ENCODE assay signal across 1 cellular context in genomic region chr10:73810735-73811465, GRCh38.
A peak's percentile ranks its signal among the peaks of the same experiment; 100 is the strongest.
TF ChIP-seq lines count a peak whose summit lies in the region.

No MANE protein-coding gene starts in this region.

TF ChIP-seq in HEK293, 187 proteins besides CTCF, POLR2A, EP300 and RAD21 (continued from another document and continues in another):
- TF ChIP-seq ZNF580 (tag by site-specific recombination; IDR thresholded peaks at IDR 0.05) (no peak), ZBTB8A (tag by site-specific recombination; IDR thresholded peaks at IDR 0.05) (0 out of 2 replicates have a peak, but pooled peaks have one; percentile 4), ZNF202 (tag by site-specific recombination; IDR thresholded peaks at IDR 0.05; ENCODE audit: borderline replicate concordance) (no peak), ZNF623 (tag by site-specific recombination; IDR thresholded peaks at IDR 0.05) (no peak), ZBTB20 (tag by site-specific recombination; IDR thresholded peaks at IDR 0.05) (peak; percentile 94), ZNF530 (tag by site-specific recombination; IDR thresholded peaks at IDR 0.05; ENCODE audit: low read depth) (no peak), ZNF449 (tag by site-specific recombination; IDR thresholded peaks at IDR 0.05) (no peak), ZNF768 (tag by site-specific recombination; IDR thresholded peaks at IDR 0.05) (peak; percentile 96; the same call in 1 of the 2 replicates), SP2 (tag by site-specific recombination; IDR thresholded peaks at IDR 0.05) (peak; percentile 67), ZNF658 (tag by site-specific recombination; IDR thresholded peaks at IDR 0.05) (no peak), ZNF16 (tag by site-specific recombination; IDR thresholded peaks at IDR 0.05; ENCODE audit: low read depth) (no peak), ZBTB10 (tag by site-specific recombination; IDR thresholded peaks at IDR 0.05) (peak; percentile 58), ZNF350 (tag by site-specific recombination; IDR thresholded peaks at IDR 0.05) (no peak), GFI1B (tag by site-specific recombination; IDR thresholded peaks at IDR 0.05) (no peak), ZNF785 (tag by site-specific recombination; IDR thresholded peaks at IDR 0.05) (no peak), ZNF48 (tag by site-specific recombination; IDR thresholded peaks at IDR 0.05) (no peak), ZNF362 (tag by site-specific recombination; IDR thresholded peaks at IDR 0.05) (no peak), ZNF837 (tag by site-specific recombination; IDR thresholded peaks at IDR 0.05) (no peak), ZBTB17 (tag by site-specific recombination; IDR thresholded peaks at IDR 0.05) (no peak), ZNF664 (tag by site-specific recombination; IDR thresholded peaks at IDR 0.05) (no peak), ZNF174 (tag by site-specific recombination; IDR thresholded peaks at IDR 0.05) (no peak), ZBTB26 (tag by site-specific recombination; optimal IDR thresholded peaks at IDR 0.05) (no peak), ZNF335 (tag by site-specific recombination; conservative IDR thresholded peaks at IDR 0.05) (peak; percentile 87), GLIS1 (tag by site-specific recombination; IDR thresholded peaks at IDR 0.05) (peak; percentile 75), PRDM4 (tag by site-specific recombination; IDR thresholded peaks at IDR 0.05) (no peak), TCF7L2 (IDR thresholded peaks at IDR 0.05; ENCODE audit: borderline replicate concordance, low read depth, low read length) (no peak), ZNF19 (tag by site-specific recombination; IDR thresholded peaks at IDR 0.05; ENCODE audit: low read depth) (no peak), ZNF777 (tag by site-specific recombination; IDR thresholded peaks at IDR 0.05; ENCODE audit: borderline replicate concordance) (no peak), HOXC10 (CRISPR knock-in tag; IDR thresholded peaks at IDR 0.05) (no peak), ZNF280C (tag by site-specific recombination; IDR thresholded peaks at IDR 0.05) (no peak), SCRT2 (tag by site-specific recombination; IDR thresholded peaks at IDR 0.05) (peak; percentile 51), ZNF600 (tag by site-specific recombination; IDR thresholded peaks at IDR 0.05) (0 out of 2 replicates have a peak, but pooled peaks have one; percentile 10), WT1 (tag by site-specific recombination; IDR thresholded peaks at IDR 0.05) (no peak), ZNF76 (tag by site-specific recombination; IDR thresholded peaks at IDR 0.05; ENCODE audit: borderline replicate concordance, low read depth) (peak; percentile 58; the same call in 1 of the 2 replicates), ZNF366 (tag by site-specific recombination; conservative IDR thresholded peaks at IDR 0.05) (no peak), ZBTB7A (tag by site-specific recombination; IDR thresholded peaks at IDR 0.05; ENCODE audit: low read depth) (peak; percentile 82; the same call in 1 of the 2 replicates), ZNF561 (tag by site-specific recombination; IDR thresholded peaks at IDR 0.05; ENCODE audit: borderline replicate concordance) (no peak), ZNF621 (tag by site-specific recombination; IDR thresholded peaks at IDR 0.05) (no peak), ZNF133 (tag by site-specific recombination; IDR thresholded peaks at IDR 0.05) (no peak), ZNF184 (tag by site-specific recombination; IDR thresholded peaks at IDR 0.05) (no peak), ZNF175 (tag by site-specific recombination; IDR thresholded peaks at IDR 0.05) (no peak), ZNF596 (tag by site-specific recombination; IDR thresholded peaks at IDR 0.05) (no peak), MYNN (tag by site-specific recombination; IDR thresholded peaks at IDR 0.05; ENCODE audit: borderline replicate concordance) (no peak), ZIC2 (tag by site-specific recombination; IDR thresholded peaks at IDR 0.05) (peak; percentile 88), GLI4 (tag by site-specific recombination; IDR thresholded peaks at IDR 0.05) (no peak), TSHZ1 (tag by site-specific recombination; IDR thresholded peaks at IDR 0.05; ENCODE audit: borderline replicate concordance) (no peak)
- TF ChIP-seq, protein P1, sequence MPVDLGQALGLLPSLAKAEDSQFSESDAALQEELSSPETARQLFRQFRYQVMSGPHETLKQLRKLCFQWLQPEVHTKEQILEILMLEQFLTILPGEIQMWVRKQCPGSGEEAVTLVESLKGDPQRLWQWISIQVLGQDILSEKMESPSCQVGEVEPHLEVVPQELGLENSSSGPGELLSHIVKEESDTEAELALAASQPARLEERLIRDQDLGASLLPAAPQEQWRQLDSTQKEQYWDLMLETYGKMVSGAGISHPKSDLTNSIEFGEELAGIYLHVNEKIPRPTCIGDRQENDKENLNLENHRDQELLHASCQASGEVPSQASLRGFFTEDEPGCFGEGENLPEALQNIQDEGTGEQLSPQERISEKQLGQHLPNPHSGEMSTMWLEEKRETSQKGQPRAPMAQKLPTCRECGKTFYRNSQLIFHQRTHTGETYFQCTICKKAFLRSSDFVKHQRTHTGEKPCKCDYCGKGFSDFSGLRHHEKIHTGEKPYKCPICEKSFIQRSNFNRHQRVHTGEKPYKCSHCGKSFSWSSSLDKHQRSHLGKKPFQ (tag by site-specific recombination; IDR thresholded peaks at IDR 0.05): no peak
- TF ChIP-seq, protein P2, sequence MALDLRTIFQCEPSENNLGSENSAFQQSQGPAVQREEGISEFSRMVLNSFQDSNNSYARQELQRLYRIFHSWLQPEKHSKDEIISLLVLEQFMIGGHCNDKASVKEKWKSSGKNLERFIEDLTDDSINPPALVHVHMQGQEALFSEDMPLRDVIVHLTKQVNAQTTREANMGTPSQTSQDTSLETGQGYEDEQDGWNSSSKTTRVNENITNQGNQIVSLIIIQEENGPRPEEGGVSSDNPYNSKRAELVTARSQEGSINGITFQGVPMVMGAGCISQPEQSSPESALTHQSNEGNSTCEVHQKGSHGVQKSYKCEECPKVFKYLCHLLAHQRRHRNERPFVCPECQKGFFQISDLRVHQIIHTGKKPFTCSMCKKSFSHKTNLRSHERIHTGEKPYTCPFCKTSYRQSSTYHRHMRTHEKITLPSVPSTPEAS (tag by site-specific recombination; IDR thresholded peaks at IDR 0.05): no peak
